ENCODE assay signal across 1 cellular context in the genomic region with DNA sequence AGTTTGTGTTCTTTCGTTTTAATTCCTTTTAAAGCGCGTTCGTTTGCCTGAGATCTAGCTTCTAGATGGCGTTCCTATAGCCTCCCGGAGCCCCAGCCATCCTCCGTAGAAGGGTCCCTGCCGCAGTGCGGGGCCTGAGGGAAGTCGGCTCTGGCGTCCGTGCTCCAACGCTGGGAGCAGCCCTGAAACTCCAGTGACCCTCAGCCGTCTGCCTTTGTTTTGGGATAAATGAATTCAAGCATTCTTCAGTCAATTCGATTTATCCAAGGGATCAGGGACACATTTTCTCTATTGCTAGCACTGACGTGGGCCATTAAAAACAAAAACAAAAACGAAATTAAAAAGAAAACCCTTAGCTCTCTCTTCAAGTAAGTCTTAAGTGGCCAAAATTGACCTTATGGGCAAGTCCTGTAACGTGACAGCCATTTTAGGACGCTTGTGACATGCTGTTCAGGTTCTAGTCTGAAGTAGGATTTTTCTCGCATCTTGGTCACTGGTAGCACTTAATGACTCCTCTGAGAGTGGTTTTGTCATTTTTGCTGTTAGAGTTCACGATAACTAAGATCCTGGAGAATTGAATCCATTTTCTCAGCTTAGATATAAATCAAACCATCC.
A peak's percentile ranks its signal among the peaks of the same experiment; 100 is the strongest.
TF ChIP-seq lines count a peak whose summit lies in the region.

No MANE protein-coding gene starts in this region.

TF ChIP-seq in HEK293, 187 proteins besides CTCF, POLR2A, EP300 and RAD21 (continued from another document):
- TF ChIP-seq, protein P1, sequence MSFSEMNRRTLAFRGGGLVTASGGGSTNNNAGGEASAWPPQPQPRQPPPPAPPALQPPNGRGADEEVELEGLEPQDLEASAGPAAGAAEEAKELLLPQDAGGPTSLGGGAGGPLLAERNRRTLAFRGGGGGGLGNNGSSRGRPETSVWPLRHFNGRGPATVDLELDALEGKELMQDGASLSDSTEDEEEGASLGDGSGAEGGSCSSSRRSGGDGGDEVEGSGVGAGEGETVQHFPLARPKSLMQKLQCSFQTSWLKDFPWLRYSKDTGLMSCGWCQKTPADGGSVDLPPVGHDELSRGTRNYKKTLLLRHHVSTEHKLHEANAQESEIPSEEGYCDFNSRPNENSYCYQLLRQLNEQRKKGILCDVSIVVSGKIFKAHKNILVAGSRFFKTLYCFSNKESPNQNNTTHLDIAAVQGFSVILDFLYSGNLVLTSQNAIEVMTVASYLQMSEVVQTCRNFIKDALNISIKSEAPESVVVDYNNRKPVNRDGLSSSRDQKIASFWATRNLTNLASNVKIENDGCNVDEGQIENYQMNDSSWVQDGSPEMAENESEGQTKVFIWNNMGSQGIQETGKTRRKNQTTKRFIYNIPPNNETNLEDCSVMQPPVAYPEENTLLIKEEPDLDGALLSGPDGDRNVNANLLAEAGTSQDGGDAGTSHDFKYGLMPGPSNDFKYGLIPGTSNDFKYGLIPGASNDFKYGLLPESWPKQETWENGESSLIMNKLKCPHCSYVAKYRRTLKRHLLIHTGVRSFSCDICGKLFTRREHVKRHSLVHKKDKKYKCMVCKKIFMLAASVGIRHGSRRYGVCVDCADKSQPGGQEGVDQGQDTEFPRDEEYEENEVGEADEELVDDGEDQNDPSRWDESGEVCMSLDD (tag by site-specific recombination; IDR thresholded peaks at IDR 0.05) = no peak
- TF ChIP-seq, protein P2, sequence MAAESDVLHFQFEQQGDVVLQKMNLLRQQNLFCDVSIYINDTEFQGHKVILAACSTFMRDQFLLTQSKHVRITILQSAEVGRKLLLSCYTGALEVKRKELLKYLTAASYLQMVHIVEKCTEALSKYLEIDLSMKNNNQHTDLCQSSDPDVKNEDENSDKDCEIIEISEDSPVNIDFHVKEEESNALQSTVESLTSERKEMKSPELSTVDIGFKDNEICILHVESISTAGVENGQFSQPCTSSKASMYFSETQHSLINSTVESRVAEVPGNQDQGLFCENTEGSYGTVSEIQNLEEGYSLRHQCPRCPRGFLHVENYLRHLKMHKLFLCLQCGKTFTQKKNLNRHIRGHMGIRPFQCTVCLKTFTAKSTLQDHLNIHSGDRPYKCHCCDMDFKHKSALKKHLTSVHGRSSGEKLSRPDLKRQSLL (tag by site-specific recombination; IDR thresholded peaks at IDR 0.05) = peak; percentile 53; the same call in 1 of the 2 replicates
